25 cellular contexts compared by ENCODE assay signal in genomic region chr6:76831299-76831698, GRCh38.
"Had no signal": no experiment of that assay in that cellular context is flagged by ENCODE, and none has a peak within 500 bp of the region (broad histone marks: within the 10 kb centered on the region; RNA-seq: fewer than 3 reads in every experiment).

No MANE protein-coding gene starts in this region.

- H3K36me3 ChIP-seq: ascending aorta, heart right ventricle, left lung, lower lobe of right lung, stomach, thyroid gland, upper lobe of right lung had no signal

- H3K27me3 ChIP-seq: ascending aorta, heart right ventricle, left lung, stomach, thyroid gland, upper lobe of right lung had no signal

- DNase-seq: activated CD4-positive, alpha-beta memory T cell treated with anti-CD3 and anti-CD28 coated beads for 36 hours; activated CD4-positive, alpha-beta T cell treated with anti-CD3 and anti-CD28 coated beads, Interleukin-2, amount 10 ng/mL, durations not matched to agents 24 days and 14 days; activated CD4-positive, CD25-positive, alpha-beta regulatory T cell treated with anti-CD3 and anti-CD28 coated beads, Interleukin-2, amount 50 U/mL, for 72 hours; activated CD8-positive, alpha-beta memory T cell treated with anti-CD3 and anti-CD28 coated beads, Interleukin-2, amount 50 U/mL, for 4 hours; activated effector memory CD4-positive, alpha-beta T cell treated with anti-CD3 and anti-CD28 coated beads, Interleukin-2, amount 50 U/mL, for 16 hours; activated naive CD4-positive, alpha-beta T cell treated with anti-CD3 and anti-CD28 coated beads for 36 hours; activated naive CD8-positive, alpha-beta T cell treated with anti-CD3 and anti-CD28 coated beads, Interleukin-2, amount 10 ng/mL, durations not matched to agents 7 days and 5 days; activated T-cell treated with anti-CD3 and anti-CD28 coated beads, Interleukin-2, amount 50 U/mL, for 1 hour; caudate nucleus; foreskin melanocyte; heart right ventricle; left lung; lower lobe of right lung; mesendoderm; mucosa of descending colon; posterior cingulate gyrus; right cardiac atrium; stimulated activated CD4-positive, alpha-beta T cell treated with anti-CD3 and anti-CD28 coated beads, Interleukin-15, amount 100 ng/mL, for 24 hours; stimulated activated CD4-positive, alpha-beta T cell treated with anti-CD3 and anti-CD28 coated beads, Interleukin-2, amount 100 ng/mL, for 24 hours; stimulated activated naive B cell treated with anti-CD40 and anti-IgM and Interleukin-4, amounts not matched to agents 10 μg/mL and 1 μg/mL and 100 μg/mL, for 72 hours; stomach; thyroid gland; upper lobe of right lung had no signal

- H3K4me3 ChIP-seq: ascending aorta, heart right ventricle, left lung, lower lobe of right lung, mucosa of descending colon, stomach, thyroid gland, upper lobe of right lung had no signal

- FAIRE-seq: endothelial cell of umbilical vein had no signal
